In genomic region chr22:20116951-20117645, GRCh38 we compare ENCODE assay signal across 1 cellular context.
TF ChIP-seq lines count a peak whose summit lies in the region.

A gene with protein sequence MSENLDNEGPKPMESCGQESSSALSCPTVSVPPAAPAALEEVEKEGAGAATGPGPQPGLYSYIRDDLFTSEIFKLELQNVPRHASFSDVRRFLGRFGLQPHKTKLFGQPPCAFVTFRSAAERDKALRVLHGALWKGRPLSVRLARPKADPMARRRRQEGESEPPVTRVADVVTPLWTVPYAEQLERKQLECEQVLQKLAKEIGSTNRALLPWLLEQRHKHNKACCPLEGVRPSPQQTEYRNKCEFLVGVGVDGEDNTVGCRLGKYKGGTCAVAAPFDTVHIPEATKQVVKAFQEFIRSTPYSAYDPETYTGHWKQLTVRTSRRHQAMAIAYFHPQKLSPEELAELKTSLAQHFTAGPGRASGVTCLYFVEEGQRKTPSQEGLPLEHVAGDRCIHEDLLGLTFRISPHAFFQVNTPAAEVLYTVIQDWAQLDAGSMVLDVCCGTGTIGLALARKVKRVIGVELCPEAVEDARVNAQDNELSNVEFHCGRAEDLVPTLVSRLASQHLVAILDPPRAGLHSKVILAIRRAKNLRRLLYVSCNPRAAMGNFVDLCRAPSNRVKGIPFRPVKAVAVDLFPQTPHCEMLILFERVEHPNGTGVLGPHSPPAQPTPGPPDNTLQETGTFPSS (minus strand): TSS chr22:20117226. CDS start chr22:20116906, 320 bp downstream.

TF ChIP-seq in HepG2, 621 proteins besides CTCF, POLR2A, EP300 and RAD21 (continued from another document and continues in another):
- TF ChIP-seq, protein P1, sequence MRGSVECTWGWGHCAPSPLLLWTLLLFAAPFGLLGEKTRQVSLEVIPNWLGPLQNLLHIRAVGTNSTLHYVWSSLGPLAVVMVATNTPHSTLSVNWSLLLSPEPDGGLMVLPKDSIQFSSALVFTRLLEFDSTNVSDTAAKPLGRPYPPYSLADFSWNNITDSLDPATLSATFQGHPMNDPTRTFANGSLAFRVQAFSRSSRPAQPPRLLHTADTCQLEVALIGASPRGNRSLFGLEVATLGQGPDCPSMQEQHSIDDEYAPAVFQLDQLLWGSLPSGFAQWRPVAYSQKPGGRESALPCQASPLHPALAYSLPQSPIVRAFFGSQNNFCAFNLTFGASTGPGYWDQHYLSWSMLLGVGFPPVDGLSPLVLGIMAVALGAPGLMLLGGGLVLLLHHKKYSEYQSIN (CRISPR knock-in tag; IDR thresholded peaks at IDR 0.05; ENCODE audit: borderline replicate concordance) = no peak
- TF ChIP-seq, protein P2, sequence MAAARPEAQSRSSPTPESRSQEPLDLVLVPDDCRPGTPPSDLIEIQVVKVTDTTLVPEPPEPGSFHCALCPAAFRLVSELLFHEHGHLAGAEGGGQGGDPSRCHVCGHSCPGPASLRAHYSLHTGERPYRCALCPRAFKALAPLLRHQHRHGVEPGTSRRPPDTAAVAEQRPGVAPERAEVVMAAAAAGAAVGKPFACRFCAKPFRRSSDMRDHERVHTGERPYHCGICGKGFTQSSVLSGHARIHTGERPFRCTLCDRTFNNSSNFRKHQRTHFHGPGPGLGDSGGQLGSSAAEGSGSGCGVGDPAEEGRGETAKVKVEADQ (CRISPR knock-in tag; IDR thresholded peaks at IDR 0.05; ENCODE audit: borderline replicate concordance) = peak; percentile 40; the same call in 1 of the 2 replicates
- TF ChIP-seq JUN (CRISPR knock-in tag; IDR thresholded peaks at IDR 0.05) = no peak
- peak; percentile 47; the same call in 1 of the 2 replicates for TF ChIP-seq RELA (CRISPR knock-in tag; IDR thresholded peaks at IDR 0.05)
- peak; percentile 28; the same call in 1 of the 2 replicates for TF ChIP-seq ZNF556 (CRISPR knock-in tag; IDR thresholded peaks at IDR 0.05; ENCODE audit: borderline replicate concordance)
- peak; percentile 96; the same call in 1 of the 2 replicates for TF ChIP-seq ARID4A (CRISPR knock-in tag; IDR thresholded peaks at IDR 0.05; ENCODE audit: borderline replicate concordance)
- TF ChIP-seq ISX (CRISPR knock-in tag; conservative IDR thresholded peaks at IDR 0.05) = no peak
- peak; percentile 69; the same call in 1 of the 2 replicates for TF ChIP-seq SOX5 (CRISPR knock-in tag; IDR thresholded peaks at IDR 0.05; ENCODE audit: borderline replicate concordance)
- no peak for TF ChIP-seq SMARCE1 (IDR thresholded peaks at IDR 0.05; ENCODE audit: borderline replicate concordance)
- no peak for TF ChIP-seq ARNT (IDR thresholded peaks at IDR 0.05)
- no peak for TF ChIP-seq SATB2 (CRISPR knock-in tag; IDR thresholded peaks at IDR 0.05)
- TF ChIP-seq, protein P3, sequence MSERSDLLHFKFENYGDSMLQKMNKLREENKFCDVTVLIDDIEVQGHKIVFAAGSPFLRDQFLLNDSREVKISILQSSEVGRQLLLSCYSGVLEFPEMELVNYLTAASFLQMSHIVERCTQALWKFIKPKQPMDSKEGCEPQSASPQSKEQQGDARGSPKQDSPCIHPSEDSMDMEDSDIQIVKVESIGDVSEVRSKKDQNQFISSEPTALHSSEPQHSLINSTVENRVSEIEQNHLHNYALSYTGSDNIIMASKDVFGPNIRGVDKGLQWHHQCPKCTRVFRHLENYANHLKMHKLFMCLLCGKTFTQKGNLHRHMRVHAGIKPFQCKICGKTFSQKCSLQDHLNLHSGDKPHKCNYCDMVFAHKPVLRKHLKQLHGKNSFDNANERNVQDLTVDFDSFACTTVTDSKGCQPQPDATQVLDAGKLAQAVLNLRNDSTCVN (CRISPR knock-in tag; IDR thresholded peaks at IDR 0.05; ENCODE audit: borderline replicate concordance) = 0 out of 2 replicates have a peak, but pooled peaks have one; percentile 14
- no peak for TF ChIP-seq STAT5B (CRISPR knock-in tag; IDR thresholded peaks at IDR 0.05)
- peak; percentile 96 for TF ChIP-seq PHF20 (CRISPR knock-in tag; IDR thresholded peaks at IDR 0.05)
- TF ChIP-seq HNF1A (IDR thresholded peaks at IDR 0.05; ENCODE audit: low read depth) = no peak
- peak; percentile 87 for TF ChIP-seq HNF1A (CRISPR knock-in tag; IDR thresholded peaks at IDR 0.05; ENCODE audit: borderline replicate concordance)
- no peak for TF ChIP-seq ZBTB37 (CRISPR knock-in tag; IDR thresholded peaks at IDR 0.05)
- TF ChIP-seq TP53 (CRISPR knock-in tag; conservative IDR thresholded peaks at IDR 0.05) = no peak; the same call in 1 of the 2 replicates
- TF ChIP-seq, protein P4, sequence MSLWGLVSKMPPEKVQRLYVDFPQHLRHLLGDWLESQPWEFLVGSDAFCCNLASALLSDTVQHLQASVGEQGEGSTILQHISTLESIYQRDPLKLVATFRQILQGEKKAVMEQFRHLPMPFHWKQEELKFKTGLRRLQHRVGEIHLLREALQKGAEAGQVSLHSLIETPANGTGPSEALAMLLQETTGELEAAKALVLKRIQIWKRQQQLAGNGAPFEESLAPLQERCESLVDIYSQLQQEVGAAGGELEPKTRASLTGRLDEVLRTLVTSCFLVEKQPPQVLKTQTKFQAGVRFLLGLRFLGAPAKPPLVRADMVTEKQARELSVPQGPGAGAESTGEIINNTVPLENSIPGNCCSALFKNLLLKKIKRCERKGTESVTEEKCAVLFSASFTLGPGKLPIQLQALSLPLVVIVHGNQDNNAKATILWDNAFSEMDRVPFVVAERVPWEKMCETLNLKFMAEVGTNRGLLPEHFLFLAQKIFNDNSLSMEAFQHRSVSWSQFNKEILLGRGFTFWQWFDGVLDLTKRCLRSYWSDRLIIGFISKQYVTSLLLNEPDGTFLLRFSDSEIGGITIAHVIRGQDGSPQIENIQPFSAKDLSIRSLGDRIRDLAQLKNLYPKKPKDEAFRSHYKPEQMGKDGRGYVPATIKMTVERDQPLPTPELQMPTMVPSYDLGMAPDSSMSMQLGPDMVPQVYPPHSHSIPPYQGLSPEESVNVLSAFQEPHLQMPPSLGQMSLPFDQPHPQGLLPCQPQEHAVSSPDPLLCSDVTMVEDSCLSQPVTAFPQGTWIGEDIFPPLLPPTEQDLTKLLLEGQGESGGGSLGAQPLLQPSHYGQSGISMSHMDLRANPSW (CRISPR knock-in tag; IDR thresholded peaks at IDR 0.05; ENCODE audit: borderline replicate concordance) = no peak; the same call in 1 of the 2 replicates
- peak; percentile 88; the same call in 1 of the 2 replicates for TF ChIP-seq JDP2 (CRISPR knock-in tag; IDR thresholded peaks at IDR 0.05; ENCODE audit: borderline replicate concordance)
- TF ChIP-seq MED8 (CRISPR knock-in tag; IDR thresholded peaks at IDR 0.05; ENCODE audit: insufficient replicate concordance) = peak; percentile 78
- no peak for TF ChIP-seq RFXANK (CRISPR knock-in tag; IDR thresholded peaks at IDR 0.05)
- no peak for TF ChIP-seq ATF7 (IDR thresholded peaks at IDR 0.05)
- TF ChIP-seq ATF7 (CRISPR knock-in tag; IDR thresholded peaks at IDR 0.05) = peak; percentile 46; the same call in 1 of the 2 replicates
- peak; percentile 17; the same call in 1 of the 2 replicates for TF ChIP-seq ZNF460 (CRISPR knock-in tag; IDR thresholded peaks at IDR 0.05; ENCODE audit: borderline replicate concordance)
- no peak for TF ChIP-seq KLF6 (CRISPR knock-in tag; IDR thresholded peaks at IDR 0.05)
- TF ChIP-seq, protein P5, sequence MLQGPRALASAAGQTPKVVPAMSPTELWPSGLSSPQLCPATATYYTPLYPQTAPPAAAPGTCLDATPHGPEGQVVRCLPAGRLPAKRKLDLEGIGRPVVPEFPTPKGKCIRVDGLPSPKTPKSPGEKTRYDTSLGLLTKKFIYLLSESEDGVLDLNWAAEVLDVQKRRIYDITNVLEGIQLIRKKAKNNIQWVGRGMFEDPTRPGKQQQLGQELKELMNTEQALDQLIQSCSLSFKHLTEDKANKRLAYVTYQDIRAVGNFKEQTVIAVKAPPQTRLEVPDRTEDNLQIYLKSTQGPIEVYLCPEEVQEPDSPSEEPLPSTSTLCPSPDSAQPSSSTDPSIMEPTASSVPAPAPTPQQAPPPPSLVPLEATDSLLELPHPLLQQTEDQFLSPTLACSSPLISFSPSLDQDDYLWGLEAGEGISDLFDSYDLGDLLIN (CRISPR knock-in tag; IDR thresholded peaks at IDR 0.05; ENCODE audit: borderline replicate concordance) = peak; percentile 97; the same call in 1 of the 2 replicates
- TF ChIP-seq ZNF30 (CRISPR knock-in tag; IDR thresholded peaks at IDR 0.05) = no peak
- no peak for TF ChIP-seq ZBTB46 (CRISPR knock-in tag; IDR thresholded peaks at IDR 0.05; ENCODE audit: borderline replicate concordance)
- no peak for TF ChIP-seq ZSCAN12 (CRISPR knock-in tag; IDR thresholded peaks at IDR 0.05)
- TF ChIP-seq ZNF879 (CRISPR knock-in tag; IDR thresholded peaks at IDR 0.05) = no peak
- TF ChIP-seq SP5 (CRISPR knock-in tag; IDR thresholded peaks at IDR 0.05; ENCODE audit: borderline replicate concordance, low read depth) = peak; percentile 63; the same call in 1 of the 2 replicates
